Comparison of ENCODE assay signal across 8 cellular contexts in genomic region chr2:29196792-29197788, GRCh38.
DNase-seq lines count a peak whose midpoint lies in the region; ATAC-seq, FAIRE-seq and TF ChIP-seq lines count a peak whose summit lies in the region.

No MANE protein-coding gene starts in this region.

- H3K27me3 Mint-ChIP-seq in GM23338 (ENCODE audit: insufficient read depth, low read depth, poor library complexity) (peaks cover 4% of the 10 kb centered on the region), brain (peaks cover 10% of the 10 kb centered on the region)

- H3K4me3 ChIP-seq in GM23338: no peak overlapping the region

- H3K79me2 ChIP-seq in GM23338 (replicated peaks; ENCODE audit: insufficient read depth): no peaks in the 10 kb centered on the region

- H3K36me3 Mint-ChIP-seq in GM23338 (ENCODE audit: low read depth) (no peaks in the 10 kb centered on the region), brain (peaks cover 3% of the 10 kb centered on the region)

- no peaks in the 10 kb centered on the region for H3K27me3 ChIP-seq in GM23338 (ENCODE audit: insufficient read depth)

- H2AFZ ChIP-seq in GM23338: no peak overlapping the region

- FAIRE-seq in TTC549 (lab: Jason Lieb, UNC): peak; percentile 77

- H3K4me3 Mint-ChIP-seq in GM23338 (no peak overlapping the region), brain (no peak overlapping the region)

- ATAC-seq in GM23338 (peak; percentile 99), HG02884 (IDR thresholded peaks at IDR 0.05; ENCODE audit: unreplicated experiment) (no peak)

- no peak overlapping the region; the same call in 1 of the 2 replicates for H3K27ac ChIP-seq in GM23338 (ENCODE audit: low read depth)

- H3K4me2 ChIP-seq in GM23338: no peak overlapping the region

- H3K9me3 Mint-ChIP-seq in GM23338 (no peaks in the 10 kb centered on the region), brain (peaks cover 0 to 2% (median 0%) of the 10 kb centered on the region in 5 experiments)

- H3K4me1 Mint-ChIP-seq in GM23338 (peaks cover 8% of the 10 kb centered on the region; the same call in 2 of the 3 replicates), brain (peaks cover 10% of the 10 kb centered on the region)

- peaks cover 3% of the 10 kb centered on the region; the same call in 1 of the 2 replicates for H3K4me1 ChIP-seq in GM23338 (ENCODE audit: insufficient read depth)

- H3K27ac Mint-ChIP-seq in GM23338: no peak overlapping the region
- peak overlapping the region in 1 of 5 experiments; percentile 10 for H3K27ac Mint-ChIP-seq in brain

- peak; percentile 90 to 95 for TF ChIP-seq CTCF in GM23338 (conservative IDR thresholded peaks at IDR 0.05; ENCODE audit: low read depth in 2 of 2)
- peak; percentile 88 for TF ChIP-seq CTCF in brain (conservative IDR thresholded peaks at IDR 0.05)

- peak in 9 of 14 donors; percentile 6 to 68 (median 20) for DNase-seq in C1 segment of cervical spinal cord (lab: John Stamatoyannopoulos, UW)
- peak; percentile 90 for DNase-seq in GM23338 (ENCODE audit: low spot score)
- peak; percentile 16 for DNase-seq in NCI-H2029 (lab: John Stamatoyannopoulos, UW)
- peak; percentile 51 for DNase-seq in iris pigment epithelial cell (ENCODE audit: low read depth)
- DNase-seq in stimulated activated CD4-positive, alpha-beta T cell treated with anti-CD3 and anti-CD28 coated beads, Interleukin-1b, Interleukin-23, amount 100 ng/mL, for 4 hours (ENCODE audit: low read depth in 2 of 2): peak; percentile 68 to 78

- H3F3A ChIP-seq in GM23338 (replicated peaks; ENCODE audit: low read depth): no peaks in the 10 kb centered on the region

- H4K20me1 ChIP-seq in GM23338 (replicated peaks; ENCODE audit: insufficient read depth): no peaks in the 10 kb centered on the region

- no peaks in the 10 kb centered on the region for H3K9me2 ChIP-seq in GM23338 (ENCODE audit: insufficient read depth)

- no peaks in the 10 kb centered on the region for H3K36me3 ChIP-seq in GM23338 (ENCODE audit: insufficient read depth)

TF ChIP-seq in GM23338, 12 proteins besides CTCF, POLR2A, EP300 and RAD21:
- TF ChIP-seq NANOG (IDR thresholded peaks at IDR 0.05; ENCODE audit: borderline replicate concordance): no peak
- no peak for TF ChIP-seq REST (IDR thresholded peaks at IDR 0.05; ENCODE audit: unreplicated experiment)
- no peak for TF ChIP-seq ZNF462 (CRISPR knock-in tag; IDR thresholded peaks at IDR 0.05)
- no peak for TF ChIP-seq EZH2 (IDR thresholded peaks at IDR 0.05; ENCODE audit: low read depth, unreplicated experiment)
- no peak for TF ChIP-seq JUNB (IDR thresholded peaks at IDR 0.05; ENCODE audit: unreplicated experiment)
- TF ChIP-seq CREB1 (CRISPR knock-in tag; IDR thresholded peaks at IDR 0.05; ENCODE audit: low read depth): no peak
- no peak for TF ChIP-seq ETS1 (IDR thresholded peaks at IDR 0.05)
- TF ChIP-seq STAT1 (IDR thresholded peaks at IDR 0.05; ENCODE audit: unreplicated experiment): no peak
- no peak for TF ChIP-seq EZH2phosphoT487 (IDR thresholded peaks at IDR 0.05; ENCODE audit: unreplicated experiment)

Comparison
In these comparisons a context has a peak if more than half of its experiments do, and no peak if none do; other contexts are left out.
1. DNase-seq: peak in every context shown above with its lines; median percentile 90 in GM23338; 73 in stimulated activated CD4-positive, alpha-beta T cell treated with anti-CD3 and anti-CD28 coated beads, Interleukin-1b, Interleukin-23, amount 100 ng/mL, for 4 hours; 51 in iris pigment epithelial cell; 20 in C1 segment of cervical spinal cord; 16 in NCI-H2029.